10 cellular contexts compared by ENCODE assay signal in the genomic region with DNA sequence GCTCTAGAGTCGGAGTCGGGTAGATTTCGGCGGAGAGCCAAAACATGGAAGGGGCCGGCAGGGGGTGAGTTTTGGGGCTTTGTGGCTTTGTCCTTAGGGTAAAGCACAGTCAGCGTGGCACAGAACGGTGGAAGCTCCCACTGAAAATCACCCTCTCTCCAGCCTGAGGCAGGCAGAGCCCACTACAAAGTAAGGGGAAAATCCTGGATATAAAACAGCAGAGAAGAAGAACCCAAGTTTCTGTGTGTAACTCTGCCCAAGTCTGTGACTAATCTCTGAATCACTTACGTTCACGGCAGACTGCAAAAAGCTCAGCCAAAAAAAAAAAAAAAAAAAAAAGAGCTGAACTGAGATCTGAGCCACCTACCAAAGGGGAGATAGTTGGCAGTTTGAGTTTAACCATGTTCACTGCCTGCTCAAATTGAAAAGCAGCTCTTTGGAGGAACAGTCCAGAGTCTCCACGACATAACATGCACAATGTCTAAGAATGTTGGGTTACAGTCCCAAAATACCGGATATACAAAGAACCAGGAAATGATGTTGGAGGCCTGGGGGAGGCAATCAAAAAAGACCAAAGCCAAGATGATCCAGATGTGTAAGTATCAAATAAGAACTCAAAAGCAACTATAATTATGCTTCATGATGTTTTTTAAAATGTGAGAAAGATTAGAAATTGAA. TPM values are rescaled to one million over a fixed set of nuclear protein-coding genes. Genes with fewer than 3 reads are reported as not detected.
A peak's percentile ranks its signal among the peaks of the same experiment; 100 is the strongest.
DNase-seq lines count a peak whose midpoint lies in the region; ATAC-seq, FAIRE-seq and TF ChIP-seq lines count a peak whose summit lies in the region.
"Had no signal": no experiment of that assay in that cellular context is flagged by ENCODE, and none has a peak within 500 bp of the region (broad histone marks: within the 10 kb centered on the region; RNA-seq: fewer than 3 reads in every experiment).

No MANE protein-coding gene starts in this region.

- H4K91ac ChIP-seq in H9 (ENCODE audit: insufficient read length, low read depth, low read length) = no peak overlapping the region

- no peaks in the 10 kb centered on the region for H3K9me3 ChIP-seq in H9 (ENCODE audit: control insufficient read depth, low read depth, low read length)

- H3K23ac ChIP-seq in H9 (ENCODE audit: insufficient read length, low read depth, low read length) = no peak overlapping the region

- peaks cover 5% of the 10 kb centered on the region; the same call in 1 of the 2 replicates for H3K36me3 ChIP-seq in ACC112 (ENCODE audit: insufficient read depth, low read length)
- peaks cover 3% of the 10 kb centered on the region for H3K36me3 ChIP-seq in bronchial epithelial cell (ENCODE audit: control insufficient read depth, insufficient read depth, low read length)

- no peak overlapping the region for H2AK5ac ChIP-seq in H9 (ENCODE audit: insufficient read length, low read length)

- no peak overlapping the region for H3K4ac ChIP-seq in H9 (ENCODE audit: low read depth, low read length)

- WGBS in H9 (ENCODE audit: extremely low coverage, insufficient read length, low lambda C conversion rate) = no CpG with 5 or more reads among the region's 11 CpGs

- no peak overlapping the region for H3K4me3 Mint-ChIP-seq in mesothelial cell of epicardium
- H3K4me3 Mint-ChIP-seq in H9 = no peak overlapping the region
- H3K4me3 Mint-ChIP-seq: T-helper 1 cell treated with Interleukin-12 subunit alpha and Interleukin-12 subunit beta and Interleukin-4 antibody, amounts not matched to agents 30 μg/mL and 1 μg/mL, for 36 hours had no signal

- no peak overlapping the region for H2BK120ac ChIP-seq in H9 (ENCODE audit: low read depth, low read length, poor library complexity, severe bottlenecking)

- H3K4me3 ChIP-seq in ACC112 (ENCODE audit: low read depth, low read length) = peak overlapping the region; percentile 70
- no peak overlapping the region for H3K4me3 ChIP-seq in bronchial epithelial cell (ENCODE audit: low read depth, low read length)

- no peaks in the 10 kb centered on the region for H3K23me2 ChIP-seq in H9 (ENCODE audit: insufficient read length, low read depth, low read length, poor library complexity, severe bottlenecking)

- no peak for FAIRE-seq in HTR-8/SVneo (lab: Jason Lieb, UNC)
- no peak for FAIRE-seq in bronchial epithelial cell (lab: Jason Lieb, UNC)

- no peaks in the 10 kb centered on the region for H3K79me1 ChIP-seq in H9 (ENCODE audit: insufficient read depth, low read depth, low read length, poor library complexity, severe bottlenecking)

- no peaks in the 10 kb centered on the region for H3K79me2 ChIP-seq in ACC112 (ENCODE audit: control insufficient read depth, insufficient read depth, low read length, unreplicated experiment)
- no peaks in the 10 kb centered on the region for H3K79me2 ChIP-seq in H9 (ENCODE audit: insufficient read depth, low read length)

- peaks cover 1% of the 10 kb centered on the region for H3K36me3 Mint-ChIP-seq in mesothelial cell of epicardium
- peaks cover 0 to 11% (median 2%) of the 10 kb centered on the region in 3 experiments; a peak in 2 of 7 replicates for H3K36me3 Mint-ChIP-seq in H9 (ENCODE audit: insufficient read depth in 1 of 3, low read depth in 3 of 3)

- H2BK12ac ChIP-seq in H9 (ENCODE audit: insufficient read length, low read depth, low read length) = no peak overlapping the region

- no peak overlapping the region for H2BK20ac ChIP-seq in H9 (ENCODE audit: low read depth, low read length, poor library complexity, severe bottlenecking)

- H3K18ac ChIP-seq in H9 (ENCODE audit: insufficient read length, low read depth, low read length) = no peak overlapping the region

- no peaks in the 10 kb centered on the region for H4K20me1 ChIP-seq in H9 (ENCODE audit: control insufficient read depth, insufficient read depth, insufficient read length)

- DNase-seq in HTR-8/SVneo (ENCODE audit: insufficient read length, low spot score) (peak; percentile 64), bronchial epithelial cell (ENCODE audit: low read depth) (peak; percentile 93), mesothelial cell of epicardium (ENCODE audit: low spot score in 2 of 2, unreplicated experiment in 2 of 2) (no peak), H9 (no peak), left lobe of liver (ENCODE audit: low spot score) (no peak)
- no peak for DNase-seq in activated CD8-positive, alpha-beta memory T cell treated with anti-CD3 and anti-CD28 coated beads for 24 hours
- DNase-seq: effector CD4-positive, alpha-beta T cell had no signal

- H3K4me1 Mint-ChIP-seq in mesothelial cell of epicardium (no peaks in the 10 kb centered on the region), H9 (peaks cover 6% of the 10 kb centered on the region in 2 experiments)

- H3K27ac Mint-ChIP-seq in mesothelial cell of epicardium (peak overlapping the region; percentile 64), H9 (peak overlapping the region in 1 of 3 experiments; percentile 36; a peak in 1 of 7 replicates)
- H3K27ac Mint-ChIP-seq: T-helper 1 cell treated with Interleukin-12 subunit alpha and Interleukin-12 subunit beta and Interleukin-4 antibody, amounts not matched to agents 30 μg/mL and 1 μg/mL, for 36 hours had no signal

- H3K9me3 Mint-ChIP-seq in mesothelial cell of epicardium = peaks cover 17% of the 10 kb centered on the region
- no peaks in the 10 kb centered on the region for H3K9me3 Mint-ChIP-seq in H9
- H3K9me3 Mint-ChIP-seq: T-helper 1 cell treated with Interleukin-12 subunit alpha and Interleukin-12 subunit beta and Interleukin-4 antibody, amounts not matched to agents 30 μg/mL and 1 μg/mL, for 36 hours had no signal

- no peak overlapping the region for H3K4me2 ChIP-seq in H9 (ENCODE audit: insufficient read depth, insufficient read length, low read length)

- ATAC-seq in GM18873 (IDR thresholded peaks at IDR 0.05; ENCODE audit: low FRiP score, unreplicated experiment) (no peak), left lobe of liver (no peak)

- no peak overlapping the region for H4K5ac ChIP-seq in H9 (ENCODE audit: insufficient read length, low read depth, low read length)

- no peak overlapping the region for H2BK15ac ChIP-seq in H9 (ENCODE audit: low read depth, low read length)

- peaks cover 17% of the 10 kb centered on the region for H3K4me1 ChIP-seq in ACC112 (ENCODE audit: control insufficient read depth, insufficient read depth, low read length, unreplicated experiment)
- H3K4me1 ChIP-seq in H9 (ENCODE audit: insufficient read depth, low read length) = no peaks in the 10 kb centered on the region

- H2AFZ ChIP-seq in ACC112 (ENCODE audit: low read length, unreplicated experiment) (peak overlapping the region; percentile 11), H9 (ENCODE audit: low read length) (no peak overlapping the region)

- H2BK5ac ChIP-seq in H9 (ENCODE audit: insufficient read length, low read length) = no peak overlapping the region

- no peaks in the 10 kb centered on the region for H3K27me3 Mint-ChIP-seq in mesothelial cell of epicardium (ENCODE audit: low read depth)
- no peaks in the 10 kb centered on the region; the same call in 1 of the 2 replicates for H3K27me3 Mint-ChIP-seq in H9 (ENCODE audit: low read depth)

- H4K8ac ChIP-seq in H9 (replicated peaks; ENCODE audit: insufficient read length, low read depth, low read length) = no peak overlapping the region

- no peak overlapping the region for H3K56ac ChIP-seq in H9 (ENCODE audit: insufficient read length, low read depth, low read length)

- H3T11ph ChIP-seq in H9 (ENCODE audit: low read length) = no peak overlapping the region

- H3K27me3 ChIP-seq in ACC112 (ENCODE audit: insufficient read depth, low read length) = no peaks in the 10 kb centered on the region
- no peaks in the 10 kb centered on the region for H3K27me3 ChIP-seq in bronchial epithelial cell (ENCODE audit: control insufficient read depth, insufficient read depth, low read length)
- H3K27me3 ChIP-seq in H9 (ENCODE audit: insufficient read depth, low read length) = no peaks in the 10 kb centered on the region

- TF ChIP-seq CTCF in bronchial epithelial cell (IDR thresholded peaks at IDR 0.05; ENCODE audit: insufficient read depth, low read length, severe bottlenecking) (no peak), mesothelial cell of epicardium (IDR thresholded peaks at IDR 0.05; ENCODE audit: unreplicated experiment) (no peak), H9 (conservative IDR thresholded peaks at IDR 0.05) (no peak)

- peak overlapping the region; percentile 84 for H3K27ac ChIP-seq in ACC112 (ENCODE audit: low read depth, low read length)
- H3K27ac ChIP-seq in H9 (ENCODE audit: insufficient read length, low read depth, low read length) = no peak overlapping the region

- H3K9ac ChIP-seq in H9 (ENCODE audit: extremely low read depth, insufficient read length, low read length) = no peak overlapping the region

- no peak overlapping the region for H3K14ac ChIP-seq in H9 (ENCODE audit: insufficient read depth, low read length)

RNA-seq across cellular contexts. Expression of a gene that starts 26.7 kb away (rescaled TPM):
- total RNA-seq in bronchial epithelial cell (not detected in 2 replicates), mesothelial cell of epicardium (not detected in 3 replicates), H9 (2021) (not detected in 2 replicates), left lobe of liver (not detected)

Comparison
In these comparisons a context has a peak if more than half of its experiments do, and no peak if none do; other contexts are left out.
1. DNase-seq: peak in HTR-8/SVneo (single experiment) and bronchial epithelial cell (single experiment); none in mesothelial cell of epicardium (0 of 2), H9 (single experiment), activated CD8-positive, alpha-beta memory T cell treated with anti-CD3 and anti-CD28 coated beads for 24 hours (single experiment) and left lobe of liver (single experiment).